20 cellular contexts compared by ENCODE assay signal in genomic region chr2:24542269-24542872, GRCh38.
"Had no signal": no experiment of that assay in that cellular context is flagged by ENCODE, and none has a peak within 500 bp of the region (broad histone marks: within the 10 kb centered on the region; RNA-seq: fewer than 3 reads in every experiment).

No MANE protein-coding gene starts in this region.

- H3K4me3 Mint-ChIP-seq: activated CD4-positive, alpha-beta memory T cell treated with anti-CD3 and anti-CD28 coated beads for 36 hours; activated CD4-positive, alpha-beta T cell treated with anti-CD3 and anti-CD28 coated beads for 36 hours; activated CD8-positive, alpha-beta memory T cell treated with anti-CD3 and anti-CD28 coated beads, Interleukin-2, amount 10 ng/mL, durations not matched to agents 7 days and 5 days; activated naive CD8-positive, alpha-beta T cell treated with anti-CD3 and anti-CD28 coated beads, Interleukin-2, amount 10 ng/mL, durations not matched to agents 7 days and 5 days; WTC11 had no signal

- H3K4me1 Mint-ChIP-seq: WTC11 had no signal

- H3K27ac Mint-ChIP-seq: activated CD4-positive, alpha-beta memory T cell treated with anti-CD3 and anti-CD28 coated beads for 36 hours; activated CD8-positive, alpha-beta memory T cell treated with anti-CD3 and anti-CD28 coated beads, Interleukin-2, amount 10 ng/mL, durations not matched to agents 7 days and 5 days; activated naive CD8-positive, alpha-beta T cell treated with anti-CD3 and anti-CD28 coated beads, Interleukin-2, amount 10 ng/mL, durations not matched to agents 7 days and 5 days; WTC11 had no signal

- DNase-seq: activated CD4-positive, alpha-beta memory T cell treated with anti-CD3 and anti-CD28 coated beads for 36 hours; activated CD4-positive, alpha-beta T cell treated with anti-CD3 and anti-CD28 coated beads, Interleukin-2, amount 50 U/mL, for 1 hour; activated CD8-positive, alpha-beta memory T cell treated with anti-CD3 and anti-CD28 coated beads, Interleukin-2, amount 10 ng/mL, durations not matched to agents 7 days and 5 days; activated CD8-positive, alpha-beta memory T cell treated with anti-CD3 and anti-CD28 coated beads, Interleukin-2, amount 50 U/mL, for 48 hours; activated effector memory CD4-positive, alpha-beta T cell treated with Interleukin-2 at 50 U/mL for 16 hours; activated naive CD4-positive, alpha-beta T cell treated with anti-CD3 and anti-CD28 coated beads, Interleukin-2, amount 50 U/mL, for 16 hours; activated naive CD8-positive, alpha-beta T cell treated with anti-CD3 and anti-CD28 coated beads, Interleukin-2, amount 10 ng/mL, durations not matched to agents 7 days and 5 days; activated T-cell treated with anti-CD3 and anti-CD28 coated beads, Interleukin-2, amount 50 U/mL, for 48 hours; amygdala; cerebellar nuclear complex; NCI-H1105; NCI-H1417 treated with DMSO at 0.1 percent for 48 hours; NCI-H187 treated with DMSO at 0.1 percent for 48 hours; NCI-H2081; NCI-H226; NCI-H524 treated with DMSO at 0.1 percent for 48 hours; SHP77; T1000 had no signal

- H3K27me3 Mint-ChIP-seq: activated CD4-positive, alpha-beta memory T cell treated with anti-CD3 and anti-CD28 coated beads for 36 hours; activated CD4-positive, alpha-beta T cell treated with anti-CD3 and anti-CD28 coated beads for 36 hours; activated CD8-positive, alpha-beta memory T cell treated with anti-CD3 and anti-CD28 coated beads, Interleukin-2, amount 10 ng/mL, durations not matched to agents 7 days and 5 days; activated naive CD8-positive, alpha-beta T cell treated with anti-CD3 and anti-CD28 coated beads, Interleukin-2, amount 10 ng/mL, durations not matched to agents 7 days and 5 days had no signal
